ENCODE assay signal across 20 cellular contexts in genomic region chr14:49579841-49580240, GRCh38. TPM values are rescaled to one million over a fixed set of nuclear protein-coding genes. Genes with fewer than 3 reads are reported as not detected.
DNase-seq lines count a peak whose midpoint lies in the region; ATAC-seq, FAIRE-seq and TF ChIP-seq lines count a peak whose summit lies in the region.
"Had no signal": no experiment of that assay in that cellular context is flagged by ENCODE, and none has a peak within 500 bp of the region (broad histone marks: within the 10 kb centered on the region; RNA-seq: fewer than 3 reads in every experiment).

No MANE protein-coding gene starts in this region.

- TF ChIP-seq CTCF in natural killer cell (IDR thresholded peaks at IDR 0.05) = no peak
- TF ChIP-seq CTCF in PC-9 (conservative IDR thresholded peaks at IDR 0.05) = no peak
- TF ChIP-seq CTCF in GM12878 (IDR thresholded peaks at IDR 0.05 in 2 of 3, conservative IDR thresholded peaks at IDR 0.05 in 1 of 3; ENCODE audit: control insufficient read depth in 2 of 3, extremely low read depth in 1 of 3, insufficient read depth in 1 of 3, low read depth in 3 of 3, low read length in 3 of 3) = no peak
- TF ChIP-seq CTCF in breast epithelium (IDR thresholded peaks at IDR 0.05) = no peak

- H3K4me1 ChIP-seq in PC-9 (replicated peaks; ENCODE audit: insufficient read depth) (peaks cover 26% of the 10 kb centered on the region), GM12878 (ENCODE audit: control insufficient read depth, insufficient read depth, low read length) (no peaks in the 10 kb centered on the region), breast epithelium (peaks cover 0 to 8% of the 10 kb centered on the region in 2 donors)

- DNase-seq in natural killer cell = no peak
- no peak for DNase-seq in natural killer cell treated with Interleukin-12 subunit alpha and Interleukin-12 subunit beta and Interleukin-15 and Interleukin-18, amount 100 ng/mL, for 72 hours (ENCODE audit: low spot score)
- no peak for DNase-seq in PC-9
- no peak for DNase-seq in GM12878 (ENCODE audit: low read depth, low spot score)
- no peak for DNase-seq in breast epithelium (ENCODE audit: low spot score in 2 of 2)
- DNase-seq in stimulated activated CD4-positive, alpha-beta T cell treated with anti-CD3 and anti-CD28 coated beads, Interleukin-1b, Interleukin-23, amount 100 ng/mL, for 48 hours = no peak
- DNase-seq: activated CD4-positive, alpha-beta T cell treated with anti-CD3 and anti-CD28 coated beads, Interleukin-2, amount 50 U/mL, for 48 hours; activated gamma-delta T cell; anterior cingulate cortex; EL; head of caudate nucleus; KG1; left ventricle myocardium superior; NCI-H1930; occipital lobe; SW 1271 had no signal

- BruUV-seq in PC-9 (replicated peaks; lab: Mats Ljungman, UMichigan) (no TSS peak), GM12878 (replicated peaks; lab: Mats Ljungman, UMichigan) (no TSS peak)

- peaks cover 66% of the 10 kb centered on the region for H3F3A ChIP-seq in PC-9 (ENCODE audit: insufficient read depth, low read depth)

- H3K9me3 Mint-ChIP-seq in natural killer cell = no peaks in the 10 kb centered on the region
- H3K9me3 Mint-ChIP-seq in natural killer cell treated with Interleukin-12 subunit alpha and Interleukin-12 subunit beta and Interleukin-15 and Interleukin-18, amount 100 ng/mL, for 72 hours = no peaks in the 10 kb centered on the region

- H3K4me2 ChIP-seq in PC-9 = no peak overlapping the region
- no peak overlapping the region; the same call in 1 of the 2 replicates for H3K4me2 ChIP-seq in GM12878 (ENCODE audit: control insufficient read depth, insufficient read depth)

- intact Hi-C loops in natural killer cell (cut with micrococcal nuclease) (loop anchor here (10.0 kb wide), 1 partner anchor 785 kb away; no protein-coding TSS in a partner anchor), PC-9 (cut with micrococcal nuclease; ENCODE audit: unreplicated experiment) (loop anchor here (10.0 kb wide), 2 partner anchors 75 to 115 kb away; no protein-coding TSS in a partner anchor), GM12878 (cut with micrococcal nuclease; ENCODE audit: unreplicated experiment) (no loop called here), breast epithelium (cut with DNase I; ENCODE audit: low total_unique reads) (no loop called here)

- H3K27me3 Mint-ChIP-seq in natural killer cell (ENCODE audit: low read depth in 2 of 2) = no peaks in the 10 kb centered on the region
- no peaks in the 10 kb centered on the region for H3K27me3 Mint-ChIP-seq in natural killer cell treated with Interleukin-12 subunit alpha and Interleukin-12 subunit beta and Interleukin-15 and Interleukin-18, amount 100 ng/mL, for 72 hours

- no peaks in the 10 kb centered on the region for H3K36me3 Mint-ChIP-seq in natural killer cell
- peaks cover 27% of the 10 kb centered on the region for H3K36me3 Mint-ChIP-seq in natural killer cell treated with Interleukin-12 subunit alpha and Interleukin-12 subunit beta and Interleukin-15 and Interleukin-18, amount 100 ng/mL, for 72 hours

- H3K4me3 Mint-ChIP-seq in natural killer cell = no peak overlapping the region
- H3K4me3 Mint-ChIP-seq in natural killer cell treated with Interleukin-12 subunit alpha and Interleukin-12 subunit beta and Interleukin-15 and Interleukin-18, amount 100 ng/mL, for 72 hours = no peak overlapping the region

- H3K9me2 ChIP-seq in PC-9 (ENCODE audit: insufficient read depth) = no peaks in the 10 kb centered on the region

- SMC1A ChIA-PET in GM12878 (lab: Charles Lee; ENCODE audit: uncharacterized antibody, unreplicated experiment) = interaction anchor here (0.8 to 1.0 kb wide), 3 partner anchors 84 to 286 kb away, joined by 3 read pairs; partner anchors contain the start of gene NEMF

- no peak overlapping the region for H3K4me3 ChIP-seq in PC-9
- no peak overlapping the region for H3K4me3 ChIP-seq in GM12878
- H3K4me3 ChIP-seq in breast epithelium = no peak overlapping the region
- H3K4me3 ChIP-seq: right atrium auricular region, thoracic aorta had no signal

- TF ChIP-seq EP300 in GM12878 (IDR thresholded peaks at IDR 0.05; ENCODE audit: borderline replicate concordance in 1 of 2, control insufficient read depth in 1 of 2, low read depth in 2 of 2, low read length in 2 of 2) = no peak

- H2AFZ ChIP-seq in PC-9 (no peak overlapping the region), GM12878 (ENCODE audit: control insufficient read depth, low read depth, low read length) (no peak overlapping the region)

- no peaks in the 10 kb centered on the region for H3K9me3 ChIP-seq in PC-9 (ENCODE audit: insufficient read depth, low read depth)
- no peaks in the 10 kb centered on the region for H3K9me3 ChIP-seq in GM12878 (replicated peaks; ENCODE audit: control insufficient read depth, insufficient read depth, low read length)
- H3K9me3 ChIP-seq in breast epithelium = no peaks in the 10 kb centered on the region
- H3K9me3 ChIP-seq: right atrium auricular region, thoracic aorta had no signal

- 79% methylated on average over 2 of the region's 2 CpGs for WGBS in GM12878 (ENCODE audit: insufficient coverage, insufficient replicate concordance, low lambda C conversion rate, missing lambda C conversion rate)

- peaks cover 43 to 48% of the 10 kb centered on the region in 2 donors for H3K4me1 Mint-ChIP-seq in natural killer cell
- peaks cover 39 to 41% of the 10 kb centered on the region in 2 donors for H3K4me1 Mint-ChIP-seq in natural killer cell treated with Interleukin-12 subunit alpha and Interleukin-12 subunit beta and Interleukin-15 and Interleukin-18, amount 100 ng/mL, for 72 hours (ENCODE audit: low read depth in 2 of 2)

- H3K27ac Mint-ChIP-seq in natural killer cell = peak overlapping the region; percentile 6 to 12
- no peak overlapping the region for H3K27ac Mint-ChIP-seq in natural killer cell treated with Interleukin-12 subunit alpha and Interleukin-12 subunit beta and Interleukin-15 and Interleukin-18, amount 100 ng/mL, for 72 hours

- no peaks in the 10 kb centered on the region for H3K27me3 ChIP-seq in PC-9 (ENCODE audit: insufficient read depth, low read depth)
- H3K27me3 ChIP-seq in GM12878 (replicated peaks in 1 of 2; ENCODE audit: control insufficient read depth in 2 of 2, insufficient read depth in 2 of 2, low read length in 1 of 2) = no peaks in the 10 kb centered on the region
- no peaks in the 10 kb centered on the region for H3K27me3 ChIP-seq in breast epithelium
- H3K27me3 ChIP-seq: right atrium auricular region had no signal

- ATAC-seq in natural killer cell = no peak
- no peak for ATAC-seq in natural killer cell treated with Interleukin-12 subunit alpha and Interleukin-12 subunit beta and Interleukin-15 and Interleukin-18, amount 100 ng/mL, for 72 hours
- peak; percentile 6; the same call in 2 of the 3 replicates for ATAC-seq in GM12878
- no peak for ATAC-seq in HG02981 (IDR thresholded peaks at IDR 0.05; ENCODE audit: unreplicated experiment)
- ATAC-seq: left ventricle myocardium superior had no signal

- 0 out of 2 replicates have a peak overlapping the region, but pooled peaks have one; percentile 25 for H3K27ac ChIP-seq in PC-9
- H3K27ac ChIP-seq in GM12878 (ENCODE audit: control insufficient read depth, insufficient read depth) = no peak overlapping the region
- H3K27ac ChIP-seq in breast epithelium = no peak overlapping the region
- H3K27ac ChIP-seq: right atrium auricular region, thoracic aorta had no signal

- FAIRE-seq in GM12878 (lab: Jason Lieb, UNC) = no peak
- FAIRE-seq: endometrium had no signal

- TF ChIP-seq POLR2A in GM12878 (IDR thresholded peaks at IDR 0.05; ENCODE audit: low read depth, low read length) (no peak), breast epithelium (IDR thresholded peaks at IDR 0.05) (no peak)

- H4K20me1 ChIP-seq in PC-9 (ENCODE audit: insufficient read depth) (peaks cover 48% of the 10 kb centered on the region), GM12878 (ENCODE audit: control insufficient read depth, insufficient read depth) (peaks cover 4% of the 10 kb centered on the region; the same call in 1 of the 2 replicates)

- H3K36me3 ChIP-seq in PC-9 (ENCODE audit: low read depth) = peaks cover 42% of the 10 kb centered on the region
- peaks cover 4 to 29% of the 10 kb centered on the region in 2 experiments for H3K36me3 ChIP-seq in GM12878 (ENCODE audit: control insufficient read depth in 2 of 2, insufficient read depth in 2 of 2, low read length in 1 of 2)
- H3K36me3 ChIP-seq in breast epithelium = peaks cover 4% of the 10 kb centered on the region

- TF ChIP-seq RAD21 in GM12878 (IDR thresholded peaks at IDR 0.05; ENCODE audit: insufficient read depth, low read depth, low read length) = no peak

- H3K79me2 ChIP-seq in PC-9 (ENCODE audit: low read depth) (peaks cover 60% of the 10 kb centered on the region), GM12878 (ENCODE audit: control insufficient read depth, insufficient read depth, low read length) (peaks cover 48% of the 10 kb centered on the region)

- POLR2A ChIA-PET in PC-9 (lab: Charles Lee; ENCODE audit: unreplicated experiment) (no interaction called here), GM12878 (lab: Charles Lee) (interaction anchor here (0.5 to 0.6 kb wide), 3 partner anchors 17 to 1103 kb away, joined by 3 to 6 read pairs (median 3); no protein-coding TSS in a partner anchor)

- H3K9ac ChIP-seq in GM12878 (ENCODE audit: control insufficient read depth, insufficient read depth, low read length) = no peak overlapping the region

- CTCF ChIA-PET in PC-9 (lab: Charles Lee) = no interaction called here
- CTCF ChIA-PET in GM12878 (lab: Yijun Ruan, JAX) = interaction anchor here (1.2 to 1.7 kb wide), 2 partner anchors 15 to 119 kb away, joined by 3 to 5 read pairs; no protein-coding TSS in a partner anchor

- RAD21 ChIA-PET in GM12878 (lab: Charles Lee; ENCODE audit: unreplicated experiment) = no interaction called here

- in situ Hi-C loops in GM12878 (cut with MboI) = no loop called here

RNA-seq across cellular contexts. Expression of gene RPS29, which starts 6.3 kb away (rescaled TPM):
- total RNA-seq in natural killer cell (1,000 to 10,000 TPM; 1,124 to 1,711 (median 1,654) TPM), PC-9 (2021) (1,018 and 1,294 TPM in 2 replicates), GM12878 (2014; rRNA removed) (4,733 and 4,923 TPM in 2 replicates), GM12878 (2014; rRNA removed; fragmentation: Illumina TruSeq; extraction: Trizol) (3,284 and 3,322 TPM in 2 replicates), GM12878 (2021) (2,727 and 2,890 TPM in 2 replicates), breast epithelium (over 10,000 TPM in 2 of 3 donors, 1,000 to 10,000 TPM in 1; 6,323 to 14,663 (median 13,626) TPM)
- total RNA-seq in natural killer cell treated with Interleukin-12 subunit alpha and Interleukin-12 subunit beta and Interleukin-15 and Interleukin-18, amount 100 ng/mL, for 72 hours = 1,000 to 10,000 TPM in 1 of 2 donors, 100 to 1,000 TPM in 1; 518 to 1,286 TPM
- total RNA-seq in GM12878 (2013; cell fraction: nucleolus; rRNA removed) = 345 and 424 TPM in 2 replicates
- 3,291 TPM for polyA plus RNA-seq in GM12878 (2011; ENCODE audit: low read depth)
- polyA plus RNA-seq in GM12878 (2011; rRNA removed) (3,967 and 5,760 TPM in 2 replicates), GM12878 (2014; fragmentation: Illumina TruSeq; extraction: Trizol) (3,829 and 3,986 TPM in 2 replicates), GM12878 (2014; fragmentation: Nextera tagmentation; extraction: Ambion mirVana) (1,000 to 10,000 TPM; 7,374 to 7,763 TPM), GM12878 (2014; rRNA removed) (10,815 and 11,432 TPM in 2 replicates), GM12878 (2016; fragmentation: Nextera tagmentation; extraction: Ambion mirVana) (1,000 to 10,000 TPM; 2,685 to 2,702 TPM)
- 7,866 and 27,616 TPM in 2 replicates for polyA plus RNA-seq in GM12878 (2011; cell fraction: cytosol; rRNA removed)
- 1,846 and 2,118 TPM in 2 replicates for polyA plus RNA-seq in GM12878 (2011; cell fraction: nucleus; rRNA removed)
- polyA plus RNA-seq in GM12878 (2012) = 13,737 and 20,851 TPM in 2 replicates
- polyA minus RNA-seq in GM12878 (2011; rRNA and poly(A)+ RNA removed) = 879 and 1,132 TPM in 2 replicates
- polyA minus RNA-seq in GM12878 (2011; cell fraction: cytosol; rRNA and poly(A)+ RNA removed) = 471 and 480 TPM in 2 replicates
- polyA minus RNA-seq in GM12878 (2011; cell fraction: nucleus; rRNA and poly(A)+ RNA removed) = 234 and 334 TPM in 2 replicates

RNA-seq across cellular contexts. Expression of gene LRR1, which starts 18.9 kb away (rescaled TPM):
- total RNA-seq in natural killer cell (10 to 100 TPM in 1 of 3 donors, 1 to 10 TPM in 2; 8.1 to 11.7 (median 8.7) TPM), PC-9 (2021) (16.1 and 19.0 TPM in 2 replicates), GM12878 (2014; rRNA removed) (54.0 and 66.4 TPM in 2 replicates), GM12878 (2014; rRNA removed; fragmentation: Illumina TruSeq; extraction: Trizol) (47.9 and 52.3 TPM in 2 replicates), GM12878 (2021) (46.7 and 48.9 TPM in 2 replicates), breast epithelium (1 to 10 TPM; 7.9 to 9.8 (median 9.2) TPM)
- 10 to 100 TPM; 28.7 to 48.4 TPM for total RNA-seq in natural killer cell treated with Interleukin-12 subunit alpha and Interleukin-12 subunit beta and Interleukin-15 and Interleukin-18, amount 100 ng/mL, for 72 hours
- total RNA-seq in GM12878 (2013; cell fraction: nucleolus; rRNA removed) = 28.5 and 31.4 TPM in 2 replicates
- 14.3 TPM for polyA plus RNA-seq in GM12878 (2011; ENCODE audit: low read depth)
- polyA plus RNA-seq in GM12878 (2011; rRNA removed) (36.9 and 50.7 TPM in 2 replicates), GM12878 (2014; fragmentation: Illumina TruSeq; extraction: Trizol) (41.2 and 50.3 TPM in 2 replicates), GM12878 (2014; fragmentation: Nextera tagmentation; extraction: Ambion mirVana) (100 to 1,000 TPM in 1 of 2 experiments, 10 to 100 TPM in 1; 63.9 to 110 TPM), GM12878 (2014; rRNA removed) (42.8 and 45.3 TPM in 2 replicates), GM12878 (2016; fragmentation: Nextera tagmentation; extraction: Ambion mirVana) (10 to 100 TPM; 86.0 to 86.7 TPM)
- polyA plus RNA-seq in GM12878 (2011; cell fraction: cytosol; rRNA removed) = 20.0 and 24.4 TPM in 2 replicates
- 16.7 and 18.2 TPM in 2 replicates for polyA plus RNA-seq in GM12878 (2011; cell fraction: nucleus; rRNA removed)
- 18.9 and 20.8 TPM in 2 replicates for polyA plus RNA-seq in GM12878 (2012)
- polyA minus RNA-seq in GM12878 (2011; rRNA and poly(A)+ RNA removed) = 17.0 and 17.7 TPM in 2 replicates
- 7.9 and 9.5 TPM in 2 replicates for polyA minus RNA-seq in GM12878 (2011; cell fraction: cytosol; rRNA and poly(A)+ RNA removed)
- polyA minus RNA-seq in GM12878 (2011; cell fraction: nucleus; rRNA and poly(A)+ RNA removed) = 11.5 and 17.0 TPM in 2 replicates

RNA-seq across cellular contexts. Expression of gene RPL36AL, which starts 40.6 kb away (rescaled TPM):
- total RNA-seq in natural killer cell (100 to 1,000 TPM; 126 to 166 (median 150) TPM), PC-9 (2021) (120 and 151 TPM in 2 replicates), GM12878 (2014; rRNA removed) (260 and 320 TPM in 2 replicates), GM12878 (2014; rRNA removed; fragmentation: Illumina TruSeq; extraction: Trizol) (549 and 554 TPM in 2 replicates), GM12878 (2021) (222 and 226 TPM in 2 replicates), breast epithelium (100 to 1,000 TPM; 161 to 303 (median 269) TPM)
- 100 to 1,000 TPM; 186 to 188 TPM for total RNA-seq in natural killer cell treated with Interleukin-12 subunit alpha and Interleukin-12 subunit beta and Interleukin-15 and Interleukin-18, amount 100 ng/mL, for 72 hours
- total RNA-seq in GM12878 (2013; cell fraction: nucleolus; rRNA removed) = 33.9 and 35.8 TPM in 2 replicates
- 592 TPM for polyA plus RNA-seq in GM12878 (2011; ENCODE audit: low read depth)
- polyA plus RNA-seq in GM12878 (2011; rRNA removed) (230 and 328 TPM in 2 replicates), GM12878 (2014; fragmentation: Illumina TruSeq; extraction: Trizol) (618 and 667 TPM in 2 replicates), GM12878 (2014; fragmentation: Nextera tagmentation; extraction: Ambion mirVana) (1,000 to 10,000 TPM; 1,365 to 1,379 TPM), GM12878 (2014; rRNA removed) (397 and 441 TPM in 2 replicates), GM12878 (2016; fragmentation: Nextera tagmentation; extraction: Ambion mirVana) (100 to 1,000 TPM; 541 to 571 TPM)
- 147 and 155 TPM in 2 replicates for polyA plus RNA-seq in GM12878 (2011; cell fraction: cytosol; rRNA removed)
- polyA plus RNA-seq in GM12878 (2011; cell fraction: nucleus; rRNA removed) = 101 and 103 TPM in 2 replicates
- polyA plus RNA-seq in GM12878 (2012) = 493 and 622 TPM in 2 replicates
- polyA minus RNA-seq in GM12878 (2011; rRNA and poly(A)+ RNA removed) = 86.5 and 135 TPM in 2 replicates
- 33.3 and 38.7 TPM in 2 replicates for polyA minus RNA-seq in GM12878 (2011; cell fraction: cytosol; rRNA and poly(A)+ RNA removed)
- polyA minus RNA-seq in GM12878 (2011; cell fraction: nucleus; rRNA and poly(A)+ RNA removed) = 10.8 and 14.1 TPM in 2 replicates

RNA-seq across cellular contexts. Expression of gene MGAT2, which starts 40.8 kb away (rescaled TPM):
- total RNA-seq in natural killer cell (10 to 100 TPM; 29.9 to 34.8 (median 33.8) TPM), PC-9 (2021) (18.9 and 22.0 TPM in 2 replicates), GM12878 (2014; rRNA removed) (51.8 and 57.9 TPM in 2 replicates), GM12878 (2014; rRNA removed; fragmentation: Illumina TruSeq; extraction: Trizol) (38.5 and 38.6 TPM in 2 replicates), GM12878 (2021) (47.9 and 49.5 TPM in 2 replicates), breast epithelium (10 to 100 TPM; 21.6 to 24.9 (median 22.1) TPM)
- total RNA-seq in natural killer cell treated with Interleukin-12 subunit alpha and Interleukin-12 subunit beta and Interleukin-15 and Interleukin-18, amount 100 ng/mL, for 72 hours = 10 to 100 TPM; 76.3 to 93.6 TPM
- 32.0 and 34.6 TPM in 2 replicates for total RNA-seq in GM12878 (2013; cell fraction: nucleolus; rRNA removed)
- polyA plus RNA-seq in GM12878 (2011; ENCODE audit: low read depth) = 3.2 TPM
- polyA plus RNA-seq in GM12878 (2011; rRNA removed) (26.6 and 35.3 TPM in 2 replicates), GM12878 (2014; fragmentation: Illumina TruSeq; extraction: Trizol) (38.0 and 45.9 TPM in 2 replicates), GM12878 (2014; fragmentation: Nextera tagmentation; extraction: Ambion mirVana) (under 1 TPM in 1 of 2 experiments, not detected in 1; 0.03 TPM), GM12878 (2014; rRNA removed) (32.9 and 34.7 TPM in 2 replicates), GM12878 (2016; fragmentation: Nextera tagmentation; extraction: Ambion mirVana) (10 to 100 TPM; 38.0 to 39.3 TPM)
- 23.4 and 24.2 TPM in 2 replicates for polyA plus RNA-seq in GM12878 (2011; cell fraction: cytosol; rRNA removed)
- 15.5 and 17.3 TPM in 2 replicates for polyA plus RNA-seq in GM12878 (2011; cell fraction: nucleus; rRNA removed)
- 16.5 and 26.1 TPM in 2 replicates for polyA plus RNA-seq in GM12878 (2012)
- 25.2 and 31.7 TPM in 2 replicates for polyA minus RNA-seq in GM12878 (2011; rRNA and poly(A)+ RNA removed)
- 13.8 and 15.4 TPM in 2 replicates for polyA minus RNA-seq in GM12878 (2011; cell fraction: cytosol; rRNA and poly(A)+ RNA removed)
- polyA minus RNA-seq in GM12878 (2011; cell fraction: nucleus; rRNA and poly(A)+ RNA removed) = 18.0 and 25.3 TPM in 2 replicates

RNA-seq across cellular contexts. Expression of gene DNAAF2, which starts 55.2 kb away (rescaled TPM):
- total RNA-seq in natural killer cell = 10 to 100 TPM; 10.5 to 16.2 (median 11.4) TPM
- 10 to 100 TPM in 1 of 2 donors, 1 to 10 TPM in 1; 6.2 to 11.9 TPM for total RNA-seq in natural killer cell treated with Interleukin-12 subunit alpha and Interleukin-12 subunit beta and Interleukin-15 and Interleukin-18, amount 100 ng/mL, for 72 hours
- total RNA-seq in PC-9 (2021) = 8.2 and 9.5 TPM in 2 replicates
- 7.8 and 8.1 TPM in 2 replicates for total RNA-seq in GM12878 (2013; cell fraction: nucleolus; rRNA removed)
- total RNA-seq in GM12878 (2014; rRNA removed) = 12.6 and 14.0 TPM in 2 replicates
- total RNA-seq in GM12878 (2014; rRNA removed; fragmentation: Illumina TruSeq; extraction: Trizol) = 8.7 and 9.9 TPM in 2 replicates
- 10.5 and 12.0 TPM in 2 replicates for total RNA-seq in GM12878 (2021)
- polyA plus RNA-seq in GM12878 (2011; ENCODE audit: low read depth) = 2.0 TPM
- polyA plus RNA-seq in GM12878 (2011; rRNA removed) = 9.0 and 13.3 TPM in 2 replicates
- polyA plus RNA-seq in GM12878 (2011; cell fraction: cytosol; rRNA removed) = 4.3 and 6.2 TPM in 2 replicates
- polyA plus RNA-seq in GM12878 (2011; cell fraction: nucleus; rRNA removed) = 2.9 and 4.4 TPM in 2 replicates
- 5.2 and 6.3 TPM in 2 replicates for polyA plus RNA-seq in GM12878 (2012)
- polyA plus RNA-seq in GM12878 (2014; fragmentation: Illumina TruSeq; extraction: Trizol) = 10.3 and 12.4 TPM in 2 replicates
- 1 to 10 TPM; 5.7 to 6.1 TPM for polyA plus RNA-seq in GM12878 (2014; fragmentation: Nextera tagmentation; extraction: Ambion mirVana)
- polyA plus RNA-seq in GM12878 (2014; rRNA removed) = 10.7 and 11.4 TPM in 2 replicates
- 10 to 100 TPM; 21.2 to 24.7 TPM for polyA plus RNA-seq in GM12878 (2016; fragmentation: Nextera tagmentation; extraction: Ambion mirVana)
- polyA minus RNA-seq in GM12878 (2011; rRNA and poly(A)+ RNA removed) = 2.6 and 3.2 TPM in 2 replicates
- 2.6 and 3.2 TPM in 2 replicates for polyA minus RNA-seq in GM12878 (2011; cell fraction: cytosol; rRNA and poly(A)+ RNA removed)
- 2.2 and 3.6 TPM in 2 replicates for polyA minus RNA-seq in GM12878 (2011; cell fraction: nucleus; rRNA and poly(A)+ RNA removed)
- total RNA-seq in breast epithelium = 10 to 100 TPM in 2 of 3 donors, 1 to 10 TPM in 1; 7.2 to 15.8 (median 12.1) TPM

Comparison
In these comparisons a context has a peak if more than half of its experiments do, and no peak if none do; other contexts are left out.
1. H3K27ac Mint-ChIP-seq: peak in natural killer cell (2 of 2); none in natural killer cell treated with Interleukin-12 subunit alpha and Interleukin-12 subunit beta and Interleukin-15 and Interleukin-18, amount 100 ng/mL, for 72 hours (0 of 2).
2. intact Hi-C loops: an anchor here in natural killer cell (10.0 kb wide) and PC-9 (10.0 kb wide); none called in GM12878 and breast epithelium.